2 cellular contexts compared by ENCODE assay signal in the genomic region with DNA sequence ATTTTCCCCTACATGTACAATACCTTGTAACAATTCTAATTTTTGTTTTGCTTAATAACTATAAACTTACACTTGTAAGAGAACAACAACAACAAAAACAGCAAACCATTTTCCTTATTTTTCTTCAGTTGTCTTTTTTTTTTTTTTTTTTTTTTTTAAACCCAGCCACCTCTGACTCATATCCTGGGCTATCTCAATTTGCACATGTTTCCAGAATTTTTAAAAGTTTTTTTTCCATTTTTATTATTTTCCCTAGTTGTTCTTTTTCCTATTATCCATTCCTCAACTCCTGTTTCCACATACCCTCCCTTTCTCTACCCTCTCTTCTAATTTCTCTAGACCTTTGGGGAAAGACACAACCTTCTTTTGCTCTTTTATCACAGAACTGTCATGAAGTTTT.
TF ChIP-seq lines count a peak whose summit lies in the region.

No MANE protein-coding gene starts in this region.

TF ChIP-seq in SK-N-SH, 30 proteins besides CTCF, POLR2A, EP300 and RAD21 (continued from another document):
- TF ChIP-seq, protein P1, sequence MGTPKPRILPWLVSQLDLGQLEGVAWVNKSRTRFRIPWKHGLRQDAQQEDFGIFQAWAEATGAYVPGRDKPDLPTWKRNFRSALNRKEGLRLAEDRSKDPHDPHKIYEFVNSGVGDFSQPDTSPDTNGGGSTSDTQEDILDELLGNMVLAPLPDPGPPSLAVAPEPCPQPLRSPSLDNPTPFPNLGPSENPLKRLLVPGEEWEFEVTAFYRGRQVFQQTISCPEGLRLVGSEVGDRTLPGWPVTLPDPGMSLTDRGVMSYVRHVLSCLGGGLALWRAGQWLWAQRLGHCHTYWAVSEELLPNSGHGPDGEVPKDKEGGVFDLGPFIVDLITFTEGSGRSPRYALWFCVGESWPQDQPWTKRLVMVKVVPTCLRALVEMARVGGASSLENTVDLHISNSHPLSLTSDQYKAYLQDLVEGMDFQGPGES (IDR thresholded peaks at IDR 0.05; ENCODE audit: low read depth, low read length) = no peak
- no peak for TF ChIP-seq MXI1 (IDR thresholded peaks at IDR 0.05; ENCODE audit: low read depth, low read length)

TF ChIP-seq in SK-N-SH treated with all-trans-retinoic acid at 6 μM for 48 hours, 23 proteins besides CTCF, POLR2A, EP300 and RAD21 (continued from another document):
- TF ChIP-seq, protein P2, sequence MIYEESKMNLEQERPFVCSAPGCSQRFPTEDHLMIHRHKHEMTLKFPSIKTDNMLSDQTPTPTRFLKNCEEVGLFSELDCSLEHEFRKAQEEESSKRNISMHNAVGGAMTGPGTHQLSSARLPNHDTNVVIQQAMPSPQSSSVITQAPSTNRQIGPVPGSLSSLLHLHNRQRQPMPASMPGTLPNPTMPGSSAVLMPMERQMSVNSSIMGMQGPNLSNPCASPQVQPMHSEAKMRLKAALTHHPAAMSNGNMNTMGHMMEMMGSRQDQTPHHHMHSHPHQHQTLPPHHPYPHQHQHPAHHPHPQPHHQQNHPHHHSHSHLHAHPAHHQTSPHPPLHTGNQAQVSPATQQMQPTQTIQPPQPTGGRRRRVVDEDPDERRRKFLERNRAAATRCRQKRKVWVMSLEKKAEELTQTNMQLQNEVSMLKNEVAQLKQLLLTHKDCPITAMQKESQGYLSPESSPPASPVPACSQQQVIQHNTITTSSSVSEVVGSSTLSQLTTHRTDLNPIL (CRISPR knock-in tag; IDR thresholded peaks at IDR 0.05; ENCODE audit: low read depth) = no peak
- TF ChIP-seq GLIS3 (CRISPR knock-in tag; IDR thresholded peaks at IDR 0.05) (no peak), ZNF565 (CRISPR knock-in tag; conservative IDR thresholded peaks at IDR 0.05; ENCODE audit: low read depth) (no peak), ZFP30 (CRISPR knock-in tag; IDR thresholded peaks at IDR 0.05) (no peak)
- TF ChIP-seq, protein P3, sequence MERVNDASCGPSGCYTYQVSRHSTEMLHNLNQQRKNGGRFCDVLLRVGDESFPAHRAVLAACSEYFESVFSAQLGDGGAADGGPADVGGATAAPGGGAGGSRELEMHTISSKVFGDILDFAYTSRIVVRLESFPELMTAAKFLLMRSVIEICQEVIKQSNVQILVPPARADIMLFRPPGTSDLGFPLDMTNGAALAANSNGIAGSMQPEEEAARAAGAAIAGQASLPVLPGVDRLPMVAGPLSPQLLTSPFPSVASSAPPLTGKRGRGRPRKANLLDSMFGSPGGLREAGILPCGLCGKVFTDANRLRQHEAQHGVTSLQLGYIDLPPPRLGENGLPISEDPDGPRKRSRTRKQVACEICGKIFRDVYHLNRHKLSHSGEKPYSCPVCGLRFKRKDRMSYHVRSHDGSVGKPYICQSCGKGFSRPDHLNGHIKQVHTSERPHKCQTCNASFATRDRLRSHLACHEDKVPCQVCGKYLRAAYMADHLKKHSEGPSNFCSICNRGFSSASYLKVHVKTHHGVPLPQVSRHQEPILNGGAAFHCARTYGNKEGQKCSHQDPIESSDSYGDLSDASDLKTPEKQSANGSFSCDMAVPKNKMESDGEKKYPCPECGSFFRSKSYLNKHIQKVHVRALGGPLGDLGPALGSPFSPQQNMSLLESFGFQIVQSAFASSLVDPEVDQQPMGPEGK (CRISPR knock-in tag; IDR thresholded peaks at IDR 0.05; ENCODE audit: borderline replicate concordance) = no peak
